Comparison of ENCODE assay signal across 1 cellular context in genomic region chr10:26457088-26457487, GRCh38.
A peak's percentile ranks its signal among the peaks of the same experiment; 100 is the strongest.
TF ChIP-seq lines count a peak whose summit lies in the region.

No MANE protein-coding gene starts in this region.

TF ChIP-seq in GM12878, 131 proteins besides CTCF, POLR2A, EP300 and RAD21 (continued from another document and continues in another):
- TF ChIP-seq CUX1 (IDR thresholded peaks at IDR 0.05; ENCODE audit: insufficient replicate concordance, low read depth, low read length): no peak
- peak; percentile 22; the same call in 1 of the 2 replicates for TF ChIP-seq YY1 (IDR thresholded peaks at IDR 0.05; ENCODE audit: low read depth, low read length)
- no peak for TF ChIP-seq ZBTB33 (IDR thresholded peaks at IDR 0.05)
- TF ChIP-seq ZNF592 (IDR thresholded peaks at IDR 0.05): no peak
- TF ChIP-seq IRF3 (IDR thresholded peaks at IDR 0.05): no peak
- TF ChIP-seq ASH2L (IDR thresholded peaks at IDR 0.05; ENCODE audit: borderline replicate concordance, low read depth): no peak
- TF ChIP-seq REST (IDR thresholded peaks at IDR 0.05; ENCODE audit: low read depth, low read length): no peak
- no peak for TF ChIP-seq KDM1A (IDR thresholded peaks at IDR 0.05; ENCODE audit: borderline replicate concordance)
- TF ChIP-seq PML (IDR thresholded peaks at IDR 0.05; ENCODE audit: low read length): 0 out of 2 replicates have a peak, but pooled peaks have one; percentile 40
- TF ChIP-seq SKIL (IDR thresholded peaks at IDR 0.05; ENCODE audit: low read depth, poor library complexity, severe bottlenecking): no peak
- TF ChIP-seq BACH1 (IDR thresholded peaks at IDR 0.05; ENCODE audit: borderline replicate concordance): no peak
- TF ChIP-seq CHD1 (IDR thresholded peaks at IDR 0.05; ENCODE audit: low read depth, low read length): no peak
- peak; percentile 62; the same call in 1 of the 2 replicates for TF ChIP-seq ATF2 (IDR thresholded peaks at IDR 0.05; ENCODE audit: low read length)
- no peak for TF ChIP-seq MXI1 (IDR thresholded peaks at IDR 0.05; ENCODE audit: low read depth, low read length)
- no peak for TF ChIP-seq HCFC1 (IDR thresholded peaks at IDR 0.05; ENCODE audit: low read length)
- no peak for TF ChIP-seq HDAC6 (IDR thresholded peaks at IDR 0.05; ENCODE audit: unreplicated experiment)
- no peak for TF ChIP-seq E2F4 (IDR thresholded peaks at IDR 0.05; ENCODE audit: low read depth, low read length)
- TF ChIP-seq RBBP5 (conservative IDR thresholded peaks at IDR 0.05): no peak
- peak; percentile 84 for TF ChIP-seq TCF12 (IDR thresholded peaks at IDR 0.05; ENCODE audit: low read depth, low read length)
- 0 out of 2 replicates have a peak, but pooled peaks have one; percentile 21 for TF ChIP-seq ZNF687 (IDR thresholded peaks at IDR 0.05)
- TF ChIP-seq ZSCAN29 (IDR thresholded peaks at IDR 0.05): no peak
- 0 out of 2 replicates have a peak, but pooled peaks have one; percentile 19 for TF ChIP-seq FOXM1 (IDR thresholded peaks at IDR 0.05; ENCODE audit: low read depth, low read length)
- no peak for TF ChIP-seq FOS (IDR thresholded peaks at IDR 0.05; ENCODE audit: borderline replicate concordance, extremely low read depth, insufficient read length)
- no peak for TF ChIP-seq SP1 (IDR thresholded peaks at IDR 0.05; ENCODE audit: low read depth, low read length)
- no peak for TF ChIP-seq ZNF622 (IDR thresholded peaks at IDR 0.05)
